ENCODE assay signal across 8 cellular contexts in the genomic region with DNA sequence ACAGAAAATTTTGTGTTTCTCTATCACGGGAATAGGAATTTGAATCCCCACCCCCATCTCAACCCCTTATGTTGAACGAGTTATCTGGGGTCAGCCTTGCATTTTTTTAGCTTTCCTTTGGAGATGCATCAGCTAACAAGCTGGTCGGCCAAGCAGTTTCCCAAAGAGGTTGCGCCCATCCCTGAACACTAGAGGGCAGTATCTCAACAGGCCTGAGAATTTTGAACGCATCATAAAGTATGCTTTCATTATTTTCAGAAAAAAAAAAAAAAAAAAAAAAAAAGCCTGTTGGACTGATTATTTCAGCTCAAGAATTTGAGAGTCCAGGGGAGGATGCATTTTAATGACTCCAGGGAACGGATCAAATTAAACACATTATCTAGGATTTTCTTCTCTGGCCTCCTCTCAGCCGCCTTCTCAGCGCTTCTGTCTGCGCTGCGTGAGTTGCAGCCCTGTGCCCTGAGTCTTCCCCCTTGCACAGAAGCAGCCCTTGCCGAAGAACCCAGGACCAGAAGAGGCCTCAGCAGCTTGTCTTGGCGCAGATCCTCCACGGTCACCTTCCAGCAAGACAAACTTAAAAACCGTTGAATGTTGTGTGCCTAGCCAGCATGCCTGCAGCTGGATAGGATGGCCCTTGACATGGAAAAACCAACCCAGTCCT.
DNase-seq lines count a peak whose midpoint lies in the region; ATAC-seq and TF ChIP-seq lines count a peak whose summit lies in the region.

No MANE protein-coding gene starts in this region.

- H3K27me3 ChIP-seq in NT2/D1 (ENCODE audit: insufficient read depth, insufficient read length) (no peaks in the 10 kb centered on the region), transverse colon (no peaks in the 10 kb centered on the region)

- intact Hi-C loops in activated T-helper 2 cell treated with anti-CD3 and anti-CD28 coated beads, Interferon-gamma antibody, Interleukin-2, Interleukin-4, amounts not matched to agents 10 μg/mL and 5 μg/mL and 100 μg/mL, durations not matched to agents 14 hours and 24 hours and 36 hours (cut with micrococcal nuclease), result loop anchor here (1.0 kb wide), 2 partner anchors 17 to 422 kb away; no protein-coding TSS in a partner anchor
- intact Hi-C loops in transverse colon (cut with DNase I; ENCODE audit: low total_unique reads), result no loop called here

- no peak for TF ChIP-seq EP300 in transverse colon (IDR thresholded peaks at IDR 0.05; ENCODE audit: low read depth)

- no peak overlapping the region for H3K4me3 ChIP-seq in NT2/D1 (ENCODE audit: insufficient read length, low read depth)
- H3K4me3 ChIP-seq in foreskin fibroblast (ENCODE audit: low read depth in 1 of 2, low read length in 2 of 2), result peak overlapping the region in 1 of 2 donors; percentile 1
- no peak overlapping the region for H3K4me3 ChIP-seq in transverse colon

- H3K27ac ChIP-seq in transverse colon, result no peak overlapping the region

- H3K9ac ChIP-seq in NT2/D1 (ENCODE audit: insufficient read length, low read depth), result no peak overlapping the region

- no peak overlapping the region for H3K27ac Mint-ChIP-seq in activated T-helper 2 cell treated with anti-CD3 and anti-CD28 coated beads, Interferon-gamma antibody, Interleukin-2, Interleukin-4, amounts not matched to agents 10 μg/mL and 5 μg/mL and 100 μg/mL, durations not matched to agents 14 hours and 24 hours and 36 hours

- TF ChIP-seq CTCF in foreskin fibroblast (IDR thresholded peaks at IDR 0.05; ENCODE audit: low read depth, low read length), result peak; percentile 92
- TF ChIP-seq CTCF in omental fat pad (IDR thresholded peaks at IDR 0.05), result peak in 1 of 3 donors; percentile 30
- peak; percentile 55 to 82 (median 69) for TF ChIP-seq CTCF in transverse colon (IDR thresholded peaks at IDR 0.05)

- in situ Hi-C loops in transverse colon (cut with MboI; ENCODE audit: low pct_ligation_motif_present in 1 of 4, low pct_unique_long_range_greater_than_20kb in 1 of 4, low sequenced_read_pairs in 3 of 4), result no loop called here

- peaks cover 2% of the 10 kb centered on the region for H3K4me1 Mint-ChIP-seq in activated T-helper 2 cell treated with anti-CD3 and anti-CD28 coated beads, Interferon-gamma antibody, Interleukin-2, Interleukin-4, amounts not matched to agents 10 μg/mL and 5 μg/mL and 100 μg/mL, durations not matched to agents 14 hours and 24 hours and 36 hours (ENCODE audit: low read depth)

- H3K9me3 Mint-ChIP-seq in activated T-helper 2 cell treated with anti-CD3 and anti-CD28 coated beads, Interferon-gamma antibody, Interleukin-2, Interleukin-4, amounts not matched to agents 10 μg/mL and 5 μg/mL and 100 μg/mL, durations not matched to agents 14 hours and 24 hours and 36 hours, result no peaks in the 10 kb centered on the region

- TF ChIP-seq POLR2A in transverse colon (IDR thresholded peaks at IDR 0.05), result no peak

- H3K27me3 Mint-ChIP-seq in activated T-helper 2 cell treated with anti-CD3 and anti-CD28 coated beads, Interferon-gamma antibody, Interleukin-2, Interleukin-4, amounts not matched to agents 10 μg/mL and 5 μg/mL and 100 μg/mL, durations not matched to agents 14 hours and 24 hours and 36 hours (ENCODE audit: low read depth), result peaks cover 4% of the 10 kb centered on the region

- WGBS in transverse colon (ENCODE audit: low coverage in 1 of 2), 2 donors, result 42 to 51% methylated on average over 8 to 14 of the region's 14 CpGs

- no peaks in the 10 kb centered on the region for H3K36me3 Mint-ChIP-seq in activated T-helper 2 cell treated with anti-CD3 and anti-CD28 coated beads, Interferon-gamma antibody, Interleukin-2, Interleukin-4, amounts not matched to agents 10 μg/mL and 5 μg/mL and 100 μg/mL, durations not matched to agents 14 hours and 24 hours and 36 hours (ENCODE audit: low read depth)

- H3K36me3 ChIP-seq in NT2/D1 (ENCODE audit: insufficient read depth, insufficient read length, low read length), result no peaks in the 10 kb centered on the region
- H3K36me3 ChIP-seq in transverse colon, result no peaks in the 10 kb centered on the region

- DNase-seq in DMS79 (lab: John Stamatoyannopoulos, UW) (peak; percentile 94), NT2/D1 (ENCODE audit: low read depth, low spot score) (peak; percentile 28), foreskin fibroblast (peak; percentile 26 to 76), omental fat pad (ENCODE audit: low spot score) (no peak), transverse colon (peak; percentile 44)
- peak; percentile 52 for DNase-seq in activated T-helper 2 cell treated with anti-CD3 and anti-CD28 coated beads, Interferon-gamma antibody, Interleukin-2, Interleukin-4, amounts not matched to agents 10 μg/mL and 5 μg/mL and 100 μg/mL, durations not matched to agents 14 hours and 24 hours and 36 hours (ENCODE audit: low spot score)

- no peaks in the 10 kb centered on the region for H3K9me3 ChIP-seq in NT2/D1 (ENCODE audit: insufficient read depth, low read length)
- H3K9me3 ChIP-seq in transverse colon, result no peaks in the 10 kb centered on the region

- peak; percentile 52 for ATAC-seq in HG03280 (IDR thresholded peaks at IDR 0.05; ENCODE audit: unreplicated experiment)
- ATAC-seq in omental fat pad (ENCODE audit: low FRiP score), result peak; percentile 72
- no peak for ATAC-seq in GM18873 (IDR thresholded peaks at IDR 0.05; ENCODE audit: low FRiP score, unreplicated experiment)

- H3K4me1 ChIP-seq in NT2/D1 (ENCODE audit: insufficient read depth, insufficient read length) (no peaks in the 10 kb centered on the region), transverse colon (no peaks in the 10 kb centered on the region)

- no peak overlapping the region for H3K4me3 Mint-ChIP-seq in activated T-helper 2 cell treated with anti-CD3 and anti-CD28 coated beads, Interferon-gamma antibody, Interleukin-2, Interleukin-4, amounts not matched to agents 10 μg/mL and 5 μg/mL and 100 μg/mL, durations not matched to agents 14 hours and 24 hours and 36 hours (ENCODE audit: low read depth)
